9 cellular contexts compared by ENCODE assay signal in the genomic region with DNA sequence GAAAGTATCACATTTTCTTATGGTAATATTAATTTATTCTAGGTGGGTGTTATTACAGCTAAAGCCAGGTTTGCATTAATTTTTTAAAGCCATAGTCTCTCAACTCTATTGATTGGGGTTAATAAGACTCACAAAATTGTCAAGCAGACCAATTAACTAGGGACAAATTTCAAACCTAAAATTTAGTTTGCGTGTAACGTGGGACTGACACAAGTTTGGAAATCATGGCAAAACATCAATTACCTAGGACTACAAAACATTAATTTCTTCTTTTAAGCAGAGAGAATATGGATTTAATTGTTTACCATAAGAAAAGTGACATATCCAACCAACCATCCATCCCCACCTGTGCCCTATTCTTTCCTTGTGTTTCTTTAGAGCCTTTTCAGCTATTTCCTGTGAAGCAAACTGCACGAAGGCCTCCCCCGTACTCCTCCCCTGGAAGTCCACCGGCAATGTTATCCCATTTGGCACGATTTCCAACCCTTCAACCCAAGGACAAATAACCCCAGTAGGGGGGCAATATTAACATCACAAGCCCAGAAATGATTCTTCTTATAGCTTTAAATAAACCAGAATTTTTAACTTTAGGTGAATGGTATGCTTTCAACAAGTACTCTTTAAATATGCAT. TPM values are rescaled to one million over a fixed set of nuclear protein-coding genes. Genes with fewer than 3 reads are reported as not detected.
DNase-seq lines count a peak whose midpoint lies in the region; ATAC-seq and TF ChIP-seq lines count a peak whose summit lies in the region.
"Had no signal": no experiment of that assay in that cellular context is flagged by ENCODE, and none has a peak within 500 bp of the region (broad histone marks: within the 10 kb centered on the region; RNA-seq: fewer than 3 reads in every experiment).

No MANE protein-coding gene starts in this region.

- H3K4me1 Mint-ChIP-seq in type B pancreatic cell (ENCODE audit: unreplicated experiment), result peaks cover 35% of the 10 kb centered on the region

- H3K36me3 Mint-ChIP-seq in type B pancreatic cell, result peaks cover 80% of the 10 kb centered on the region

- ATAC-seq in heart left ventricle, result no peak
- no peak for ATAC-seq in right lobe of liver
- ATAC-seq in GM19328 (IDR thresholded peaks at IDR 0.05; ENCODE audit: unreplicated experiment), result no peak

- H3K27me3 ChIP-seq in heart left ventricle (no peaks in the 10 kb centered on the region), right lobe of liver (no peaks in the 10 kb centered on the region)

- H3K4me3 ChIP-seq in heart left ventricle, result peak overlapping the region in 9 of 12 donors; percentile 84 to 100 (median 96)
- peak overlapping the region; percentile 87 for H3K4me3 ChIP-seq in astrocyte of the cerebellum (ENCODE audit: low read depth, low read length)
- peak overlapping the region in 2 of 3 donors; percentile 92 to 97 for H3K4me3 ChIP-seq in right lobe of liver

- TF ChIP-seq CTCF in heart left ventricle (IDR thresholded peaks at IDR 0.05), result no peak
- TF ChIP-seq CTCF in astrocyte of the cerebellum (IDR thresholded peaks at IDR 0.05; ENCODE audit: low read depth, low read length, missing control alignments), result no peak
- no peak for TF ChIP-seq CTCF in right lobe of liver (IDR thresholded peaks at IDR 0.05)
- no peak for TF ChIP-seq CTCF in type B pancreatic cell (conservative IDR thresholded peaks at IDR 0.05)

- H3K4me1 ChIP-seq in heart left ventricle (peaks cover 17 to 77% (median 62%) of the 10 kb centered on the region in 12 donors), right lobe of liver (peaks cover 0 to 56% (median 19%) of the 10 kb centered on the region in 4 donors)

- H3K27me3 Mint-ChIP-seq in type B pancreatic cell, result peaks cover 9% of the 10 kb centered on the region

- peak overlapping the region; percentile 82 for H3K4me3 Mint-ChIP-seq in type B pancreatic cell

- in situ Hi-C loops in astrocyte of the cerebellum (cut with HindIII; ENCODE audit: low sequenced_read_pairs), result no loop called here

- DNase-seq in heart left ventricle (no peak), cardiac septum (ENCODE audit: low spot score) (no peak), astrocyte of the cerebellum (ENCODE audit: low read depth) (no peak), right lobe of liver (peak in 1 of 3 donors; percentile 13), type B pancreatic cell (ENCODE audit: extremely low spot score, unreplicated experiment) (no peak), epidermal melanocyte (ENCODE audit: insufficient read length, low spot score) (no peak)
- DNase-seq in activated CD4-positive, alpha-beta T cell treated with anti-CD3 and anti-CD28 coated beads, Interleukin-2, amount 50 U/mL, for 1 hour, result no peak
- DNase-seq: RPMI8226 had no signal

- peak overlapping the region; percentile 40 for H3K27ac Mint-ChIP-seq in type B pancreatic cell

- peaks cover 0 to 86% (median 84%) of the 10 kb centered on the region in 9 donors for H3K36me3 ChIP-seq in heart left ventricle
- H3K36me3 ChIP-seq in right lobe of liver, result peaks cover 43 to 81% (median 62%) of the 10 kb centered on the region in 4 donors

- H3K9me3 ChIP-seq in heart left ventricle (no peaks in the 10 kb centered on the region), right lobe of liver (no peaks in the 10 kb centered on the region)

- no peaks in the 10 kb centered on the region for H3K9me3 Mint-ChIP-seq in type B pancreatic cell

- TF ChIP-seq POLR2A in heart left ventricle (IDR thresholded peaks at IDR 0.05) (no peak), right lobe of liver (IDR thresholded peaks at IDR 0.05) (no peak)

- intact Hi-C loops in heart left ventricle (cut with DNase I) (loop anchor here in 1 of 10 donors (10.0 kb wide), 1 partner anchor 54 kb away; no protein-coding TSS in a partner anchor), cardiac septum (cut with DNase I) (no loop called here), right lobe of liver (cut with DNase I) (loop anchor here in 1 of 2 donors (10.0 kb wide), 1 partner anchor 54 kb away; no protein-coding TSS in a partner anchor)

- 7 to 18% (median 14%) methylated on average over 6 of the region's 6 CpGs for WGBS in heart left ventricle, 4 donors
- WGBS in right lobe of liver (ENCODE audit: insufficient coverage, low coverage, low lambda C conversion rate, missing lambda C conversion rate), result 7% methylated on average over 6 of the region's 6 CpGs

- no peak overlapping the region for H3K27ac ChIP-seq in heart left ventricle
- H3K27ac ChIP-seq in right lobe of liver, result no peak overlapping the region

RNA-seq across cellular contexts. Expression of gene HNRNPH1, which starts 4.4 kb away (rescaled TPM):
- 100 to 1,000 TPM; 106 to 252 (median 178) TPM for total RNA-seq in heart left ventricle
- 100 to 1,000 TPM; 126 to 195 TPM for polyA plus RNA-seq in heart left ventricle
- 222 TPM for total RNA-seq in cardiac septum
- total RNA-seq in right lobe of liver, result 100 to 1,000 TPM; 140 to 305 (median 219) TPM
- total RNA-seq in type B pancreatic cell (ENCODE audit: low replicate concordance), result 560 and 893 TPM in 2 replicates
